In the genomic region with DNA sequence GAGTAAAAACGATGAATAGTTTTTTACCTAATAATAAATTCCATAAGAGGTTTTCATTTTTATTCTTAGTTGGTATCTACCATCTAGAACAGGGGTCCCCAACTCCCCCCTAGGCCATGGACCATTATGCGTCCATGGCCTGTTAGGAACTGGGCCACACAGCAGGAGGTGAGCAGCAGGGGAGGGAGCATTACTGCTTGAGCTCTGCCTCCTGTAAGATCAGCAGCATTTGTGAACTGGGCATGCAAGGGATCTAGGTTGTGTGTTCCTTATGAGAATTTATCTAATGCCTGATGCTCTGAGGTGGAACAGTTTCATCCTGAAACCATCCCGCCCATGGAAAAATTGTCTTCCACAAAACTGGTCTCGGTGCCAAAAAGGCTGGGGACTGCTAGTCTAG, we compare ENCODE assay signal across 1 cellular context.
TF ChIP-seq lines count a peak whose summit lies in the region.

No MANE protein-coding gene starts in this region.

TF ChIP-seq in H1, 55 proteins besides CTCF, POLR2A, EP300 and RAD21:
- TF ChIP-seq CEBPB (IDR thresholded peaks at IDR 0.05; ENCODE audit: low read depth, low read length) (no peak), POLR2AphosphoS5 (IDR thresholded peaks at IDR 0.05; ENCODE audit: low read depth, low read length) (0 out of 2 replicates have a peak, but pooled peaks have one; percentile 19)
